In genomic region chr15:92840149-92840548, GRCh38 we compare ENCODE assay signal across 12 cellular contexts. TPM values are rescaled to one million over a fixed set of nuclear protein-coding genes. Genes with fewer than 3 reads are reported as not detected.
DNase-seq lines count a peak whose midpoint lies in the region; ATAC-seq and TF ChIP-seq lines count a peak whose summit lies in the region.
"Had no signal": no experiment of that assay in that cellular context is flagged by ENCODE, and none has a peak within 500 bp of the region (broad histone marks: within the 10 kb centered on the region; RNA-seq: fewer than 3 reads in every experiment).

No MANE protein-coding gene starts in this region.

- peaks cover 38% of the 10 kb centered on the region for H3K4me1 Mint-ChIP-seq in activated CD4-positive, alpha-beta T cell treated with anti-CD3 and anti-CD28 coated beads, Interleukin-2, amount 10 ng/mL, durations not matched to agents 24 days and 14 days
- peaks cover 55% of the 10 kb centered on the region for H3K4me1 Mint-ChIP-seq in activated naive CD8-positive, alpha-beta T cell treated with anti-CD3 and anti-CD28 coated beads, Interleukin-2, amount 50 U/mL, for 24 hours
- peaks cover 25% of the 10 kb centered on the region for H3K4me1 Mint-ChIP-seq in CD14-positive monocyte

- CTCF ChIA-PET in IMR-90 (lab: Yijun Ruan, JAX): no interaction called here

- no TSS peak for BruUV-seq in IMR-90 (replicated peaks; lab: Mats Ljungman, UMichigan)

- peak overlapping the region; percentile 67 for H2AFZ ChIP-seq in IMR-90 (replicated peaks; ENCODE audit: low read length, poor library complexity)

- H2BK120ac ChIP-seq in IMR-90 (ENCODE audit: low read depth, low read length): no peak overlapping the region

- intact Hi-C loops in activated CD4-positive, alpha-beta T cell treated with anti-CD3 and anti-CD28 coated beads, Interleukin-2, amount 10 ng/mL, durations not matched to agents 24 days and 14 days (cut with micrococcal nuclease): no loop called here
- intact Hi-C loops in IMR-90 (cut with micrococcal nuclease) (no loop called here), esophagus squamous epithelium (cut with DNase I) (no loop called here), CD14-positive monocyte (cut with micrococcal nuclease) (no loop called here)

- H3K27ac ChIP-seq in IMR-90 (ENCODE audit: insufficient read depth, low read length) (no peak overlapping the region), esophagus squamous epithelium (peak overlapping the region in 1 of 4 donors; percentile 59)

- H3K4me1 ChIP-seq in IMR-90 (ENCODE audit: control insufficient read depth, insufficient read depth, low read length): no peaks in the 10 kb centered on the region; the same call in 1 of the 2 replicates
- H3K4me1 ChIP-seq in esophagus squamous epithelium: peaks cover 0 to 20% (median 5%) of the 10 kb centered on the region in 3 donors

- no peak overlapping the region for H3K18ac ChIP-seq in IMR-90 (ENCODE audit: low read depth, low read length)

- TF ChIP-seq POLR2A in IMR-90 (IDR thresholded peaks at IDR 0.05; ENCODE audit: low read depth, low read length) (no peak), esophagus squamous epithelium (IDR thresholded peaks at IDR 0.05) (no peak)

- no peaks in the 10 kb centered on the region for H3K9me3 Mint-ChIP-seq in activated CD4-positive, alpha-beta T cell treated with anti-CD3 and anti-CD28 coated beads, Interleukin-2, amount 10 ng/mL, durations not matched to agents 24 days and 14 days
- H3K9me3 Mint-ChIP-seq in activated naive CD8-positive, alpha-beta T cell treated with anti-CD3 and anti-CD28 coated beads, Interleukin-2, amount 50 U/mL, for 24 hours: no peaks in the 10 kb centered on the region
- no peaks in the 10 kb centered on the region for H3K9me3 Mint-ChIP-seq in CD14-positive monocyte
- H3K9me3 Mint-ChIP-seq: nephron progenitor cell had no signal

- peak overlapping the region; percentile 30 for H3K27ac Mint-ChIP-seq in activated CD4-positive, alpha-beta T cell treated with anti-CD3 and anti-CD28 coated beads, Interleukin-2, amount 10 ng/mL, durations not matched to agents 24 days and 14 days
- peak overlapping the region; percentile 68 for H3K27ac Mint-ChIP-seq in activated naive CD8-positive, alpha-beta T cell treated with anti-CD3 and anti-CD28 coated beads, Interleukin-2, amount 50 U/mL, for 24 hours
- H3K27ac Mint-ChIP-seq in CD14-positive monocyte: no peak overlapping the region
- H3K27ac Mint-ChIP-seq: nephron progenitor cell had no signal

- H3K4me3 ChIP-seq in IMR-90 (ENCODE audit: insufficient read depth, low read depth, low read length): no peak overlapping the region
- H3K4me3 ChIP-seq in esophagus squamous epithelium: no peak overlapping the region

- no peaks in the 10 kb centered on the region for H3K36me3 ChIP-seq in IMR-90 (ENCODE audit: control insufficient read depth, insufficient read depth, low read length)
- no peaks in the 10 kb centered on the region for H3K36me3 ChIP-seq in esophagus squamous epithelium

- H3K4me3 Mint-ChIP-seq in activated CD4-positive, alpha-beta T cell treated with anti-CD3 and anti-CD28 coated beads, Interleukin-2, amount 10 ng/mL, durations not matched to agents 24 days and 14 days: no peak overlapping the region
- H3K4me3 Mint-ChIP-seq in activated naive CD8-positive, alpha-beta T cell treated with anti-CD3 and anti-CD28 coated beads, Interleukin-2, amount 50 U/mL, for 24 hours: no peak overlapping the region
- H3K4me3 Mint-ChIP-seq in CD14-positive monocyte: no peak overlapping the region
- H3K4me3 Mint-ChIP-seq: nephron progenitor cell had no signal

- no peak overlapping the region for H3K4me2 ChIP-seq in IMR-90 (ENCODE audit: low read depth, low read length)

- ATAC-seq in IMR-90 (ENCODE audit: low read depth): peak; percentile 32; the same call in 1 of the 2 replicates
- ATAC-seq in activated naive CD8-positive, alpha-beta T cell treated with anti-CD3 and anti-CD28 coated beads, Interleukin-2, amount 50 U/mL, for 24 hours: no peak

- no peak overlapping the region for H4K8ac ChIP-seq in IMR-90 (ENCODE audit: low read depth in 2 of 2, low read length in 2 of 2)

- in situ Hi-C loops in IMR-90 (cut with MboI; ENCODE audit: low sequenced_read_pairs): no loop called here

- no peak overlapping the region for H3K23ac ChIP-seq in IMR-90 (ENCODE audit: low read depth, low read length)

- H3K79me1 ChIP-seq in IMR-90 (ENCODE audit: low read depth in 1 of 2, low read length in 2 of 2): no peaks in the 10 kb centered on the region

- H3K27me3 ChIP-seq in IMR-90 (ENCODE audit: control insufficient read depth, insufficient read depth, low read length) (no peaks in the 10 kb centered on the region), esophagus squamous epithelium (no peaks in the 10 kb centered on the region)

- no peaks in the 10 kb centered on the region for H4K20me1 ChIP-seq in IMR-90 (ENCODE audit: insufficient read depth, low read length)

- POLR2A ChIA-PET in IMR-90 (lab: Charles Lee; ENCODE audit: unreplicated experiment): no interaction called here

- H3K14ac ChIP-seq in IMR-90 (replicated peaks; ENCODE audit: low read depth, low read length): no peak overlapping the region

- no CpG with 5 or more reads among the region's 3 CpGs for WGBS in IMR-90 (ENCODE audit: extremely low coverage in 2 of 2, insufficient read length in 1 of 2), 2 experiments
- 80 to 82% methylated on average over 1 to 3 of the region's 3 CpGs for WGBS in esophagus squamous epithelium, 2 donors

- H3K27me3 Mint-ChIP-seq in activated CD4-positive, alpha-beta T cell treated with anti-CD3 and anti-CD28 coated beads, Interleukin-2, amount 10 ng/mL, durations not matched to agents 24 days and 14 days: no peaks in the 10 kb centered on the region
- H3K27me3 Mint-ChIP-seq in activated naive CD8-positive, alpha-beta T cell treated with anti-CD3 and anti-CD28 coated beads, Interleukin-2, amount 50 U/mL, for 24 hours: no peaks in the 10 kb centered on the region
- peaks cover 0 to 1% (median 0%) of the 10 kb centered on the region in 3 donors for H3K27me3 Mint-ChIP-seq in CD14-positive monocyte (ENCODE audit: low read depth in 3 of 3)

- H3K9me3 ChIP-seq in IMR-90 (ENCODE audit: control insufficient read depth, insufficient read depth, low read length): no peaks in the 10 kb centered on the region
- H3K9me3 ChIP-seq in esophagus squamous epithelium: no peaks in the 10 kb centered on the region

- H2AK5ac ChIP-seq in IMR-90 (ENCODE audit: low read depth, low read length): no peak overlapping the region

- no peak overlapping the region for H2BK15ac ChIP-seq in IMR-90 (ENCODE audit: low read depth, low read length)

- TF ChIP-seq CTCF in IMR-90 (conservative IDR thresholded peaks at IDR 0.05; ENCODE audit: low read depth, low read length) (no peak), esophagus squamous epithelium (IDR thresholded peaks at IDR 0.05) (no peak), CD14-positive monocyte (IDR thresholded peaks at IDR 0.05) (no peak)

- H3K56ac ChIP-seq in IMR-90 (ENCODE audit: extremely low read depth, insufficient read depth, low read length): no peak overlapping the region

- no peak for DNase-seq in activated CD4-positive, alpha-beta T cell treated with anti-CD3 and anti-CD28 coated beads, Interleukin-2, amount 10 ng/mL, durations not matched to agents 24 days and 14 days
- no peak for DNase-seq in activated CD4-positive, alpha-beta T cell treated with anti-CD3 and anti-CD28 coated beads for 4 hours
- DNase-seq in IMR-90 (no peak), renal cortical epithelial cell (ENCODE audit: low read depth) (peak; percentile 55), DMS114 treated with DMSO at 0.1 percent for 48 hours (lab: John Stamatoyannopoulos, UW; ENCODE audit: unreplicated experiment) (no peak), esophagus squamous epithelium (lab: John Stamatoyannopoulos, UW) (no peak), CD14-positive monocyte (ENCODE audit: low spot score) (no peak)
- no peak for DNase-seq in activated naive CD8-positive, alpha-beta T cell treated with anti-CD3 and anti-CD28 coated beads, Interleukin-2, amount 50 U/mL, for 24 hours
- DNase-seq: activated T-cell treated with anti-CD3 and anti-CD28 coated beads for 4 hours; central memory CD4-positive, alpha-beta T cell; nephron progenitor cell; T-helper 9 cell had no signal

- H2BK20ac ChIP-seq in IMR-90 (ENCODE audit: low read depth, low read length): no peak overlapping the region

- no peaks in the 10 kb centered on the region for H3K36me3 Mint-ChIP-seq in activated CD4-positive, alpha-beta T cell treated with anti-CD3 and anti-CD28 coated beads, Interleukin-2, amount 10 ng/mL, durations not matched to agents 24 days and 14 days (ENCODE audit: low read depth)
- H3K36me3 Mint-ChIP-seq in activated naive CD8-positive, alpha-beta T cell treated with anti-CD3 and anti-CD28 coated beads, Interleukin-2, amount 50 U/mL, for 24 hours (ENCODE audit: low read depth): no peaks in the 10 kb centered on the region
- no peaks in the 10 kb centered on the region for H3K36me3 Mint-ChIP-seq in CD14-positive monocyte

- no peak for TF ChIP-seq RAD21 in IMR-90 (IDR thresholded peaks at IDR 0.05; ENCODE audit: low read length)

- no peak overlapping the region for H4K5ac ChIP-seq in IMR-90 (ENCODE audit: low read depth, low read length)

- no peak overlapping the region for H4K91ac ChIP-seq in IMR-90 (ENCODE audit: insufficient read depth, low read depth, low read length)

- H3K9ac ChIP-seq in IMR-90 (ENCODE audit: low read depth, low read length): no peak overlapping the region

- dilution Hi-C loops in IMR-90 (cut with HindIII; ENCODE audit: low sequenced_read_pairs, unreplicated experiment): no loop called here

- H3K4ac ChIP-seq in IMR-90 (ENCODE audit: low read depth, low read length): no peak overlapping the region

- H2AK9ac ChIP-seq in IMR-90 (replicated peaks; ENCODE audit: low read depth, low read length, poor library complexity): no peak overlapping the region

- no peak overlapping the region for H2BK5ac ChIP-seq in IMR-90 (ENCODE audit: low read depth, low read length, poor library complexity, severe bottlenecking)

- H3K9me1 ChIP-seq in IMR-90 (ENCODE audit: insufficient read depth, low read length): no peaks in the 10 kb centered on the region; the same call in 1 of the 2 replicates

TF ChIP-seq in IMR-90, 13 proteins besides CTCF, POLR2A, EP300 and RAD21 (continues in another document):
- no peak for TF ChIP-seq BHLHE40 (IDR thresholded peaks at IDR 0.05; ENCODE audit: low read depth, low read length)
- TF ChIP-seq MAZ (IDR thresholded peaks at IDR 0.05; ENCODE audit: borderline replicate concordance, low read depth, low read length): no peak
- TF ChIP-seq CHD1 (IDR thresholded peaks at IDR 0.05; ENCODE audit: low read depth, low read length): no peak
- no peak for TF ChIP-seq CEBPB (IDR thresholded peaks at IDR 0.05; ENCODE audit: low read depth, low read length)

RNA-seq across cellular contexts. Expression of gene CHD2, which starts 60.0 kb away (rescaled TPM):
- total RNA-seq in activated CD4-positive, alpha-beta T cell treated with anti-CD3 and anti-CD28 coated beads, Interleukin-2, amount 10 ng/mL, durations not matched to agents 24 days and 14 days: 105 and 111 TPM in 2 replicates
- total RNA-seq in IMR-90 (2012; rRNA removed) (64.7 and 71.4 TPM in 2 replicates), renal cortical epithelial cell (35.4 and 92.3 TPM in 2 replicates), esophagus squamous epithelium (100 to 1,000 TPM in 1 of 4 donors, 10 to 100 TPM in 3; 36.1 to 132 (median 74.8) TPM)
- polyA plus RNA-seq in IMR-90 (2012; rRNA removed) (37.8 and 44.9 TPM in 2 replicates), CD14-positive monocyte (10 to 100 TPM in 1 of 2 donors, 1 to 10 TPM in 1; 9.6 to 11.4 TPM)
- 9.0 and 12.0 TPM in 2 replicates for polyA plus RNA-seq in IMR-90 (2012; cell fraction: cytosol; rRNA removed)
- 54.1 and 206 TPM in 2 replicates for polyA plus RNA-seq in IMR-90 (2012; cell fraction: nucleus; rRNA removed; ENCODE audit: low replicate concordance)

Comparison
In these comparisons a context has a peak if more than half of its experiments do, and no peak if none do; other contexts are left out.
1. H3K27ac Mint-ChIP-seq: peak in activated CD4-positive, alpha-beta T cell treated with anti-CD3 and anti-CD28 coated beads, Interleukin-2, amount 10 ng/mL, durations not matched to agents 24 days and 14 days (single experiment) and activated naive CD8-positive, alpha-beta T cell treated with anti-CD3 and anti-CD28 coated beads, Interleukin-2, amount 50 U/mL, for 24 hours (single experiment); none in CD14-positive monocyte (0 of 7).